Comparison of ENCODE assay signal across 8 cellular contexts in genomic region chr7:20219446-20220292, GRCh38. TPM values are rescaled to one million over a fixed set of nuclear protein-coding genes. Genes with fewer than 3 reads are reported as not detected.
DNase-seq lines count a peak whose midpoint lies in the region; ATAC-seq and TF ChIP-seq lines count a peak whose summit lies in the region.

No MANE protein-coding gene starts in this region.

- DNase-seq in DMS79 treated with DMSO at 0.1 percent for 48 hours (lab: John Stamatoyannopoulos, UW) (peak; percentile 97), OCI-M1 (lab: John Stamatoyannopoulos, UW) (peak; percentile 97), mesothelial cell of epicardium (ENCODE audit: low spot score in 2 of 2, unreplicated experiment in 2 of 2) (no peak), NCI-H1694 treated with DMSO at 0.1 percent for 48 hours (lab: John Stamatoyannopoulos, UW) (no peak), MG63 (no peak)
- peak in 1 of 3 experiments; percentile 5 for DNase-seq in effector memory CD8-positive, alpha-beta T cell

- ATAC-seq in GM19467 (IDR thresholded peaks at IDR 0.05; ENCODE audit: unreplicated experiment) (peak; percentile 76), HG03520 (IDR thresholded peaks at IDR 0.05; ENCODE audit: unreplicated experiment) (peak; percentile 72)
- ATAC-seq in effector memory CD8-positive, alpha-beta T cell (replicated peaks) = peak; percentile 63

- no peaks in the 10 kb centered on the region for H3K27me3 ChIP-seq in MG63

- H3K27me3 Mint-ChIP-seq in effector memory CD8-positive, alpha-beta T cell = no peaks in the 10 kb centered on the region
- H3K27me3 Mint-ChIP-seq in mesothelial cell of epicardium (ENCODE audit: low read depth) = no peaks in the 10 kb centered on the region

- H3K4me3 ChIP-seq in MG63 = no peak overlapping the region

- no peak for TF ChIP-seq CTCF in mesothelial cell of epicardium (IDR thresholded peaks at IDR 0.05; ENCODE audit: unreplicated experiment)

- peak overlapping the region; percentile 7 to 17 for H3K4me3 Mint-ChIP-seq in effector memory CD8-positive, alpha-beta T cell
- H3K4me3 Mint-ChIP-seq in mesothelial cell of epicardium = no peak overlapping the region

- H3K27ac Mint-ChIP-seq in effector memory CD8-positive, alpha-beta T cell = peak overlapping the region in 1 of 2 donors; percentile 59
- H3K27ac Mint-ChIP-seq in mesothelial cell of epicardium = peak overlapping the region; percentile 5

- H3K9me3 ChIP-seq in MG63 = no peaks in the 10 kb centered on the region

- H3K36me3 Mint-ChIP-seq in effector memory CD8-positive, alpha-beta T cell (ENCODE audit: insufficient read depth) = peaks cover 3% of the 10 kb centered on the region
- H3K36me3 Mint-ChIP-seq in mesothelial cell of epicardium = no peaks in the 10 kb centered on the region

- H3K4me1 Mint-ChIP-seq in effector memory CD8-positive, alpha-beta T cell (ENCODE audit: low read depth in 2 of 2) = peaks cover 0 to 9% of the 10 kb centered on the region in 2 donors
- peaks cover 23% of the 10 kb centered on the region for H3K4me1 Mint-ChIP-seq in mesothelial cell of epicardium

- peaks cover 1 to 11% of the 10 kb centered on the region in 2 donors for H3K9me3 Mint-ChIP-seq in effector memory CD8-positive, alpha-beta T cell
- no peaks in the 10 kb centered on the region for H3K9me3 Mint-ChIP-seq in mesothelial cell of epicardium

- no peaks in the 10 kb centered on the region for H3K36me3 ChIP-seq in MG63

RNA-seq across cellular contexts. Expression of gene MACC1, which starts 2.5 kb away (rescaled TPM):
- total RNA-seq in mesothelial cell of epicardium = 9.3 to 12.0 TPM (median 11.1 TPM) in 3 replicates
- not detected in 2 replicates for total RNA-seq in MG63 (2014; rRNA removed; shearing (Covaris generic); ENCODE audit: low replicate concordance)

Comparison
In these comparisons a context has a peak if more than half of its experiments do, and no peak if none do; other contexts are left out.
1. DNase-seq: peak in DMS79 treated with DMSO at 0.1 percent for 48 hours (single experiment) and OCI-M1 (single experiment); none in mesothelial cell of epicardium (0 of 2), NCI-H1694 treated with DMSO at 0.1 percent for 48 hours (single experiment) and MG63 (single experiment).
2. RNA of gene MACC1, which starts 2.5 kb away (total RNA-seq): 9.3 to 12.0 TPM in mesothelial cell of epicardium; not detected in MG63; every median in the first group is over 10 times any median in the second.
3. Peak in every context shown above with its lines, with median percentiles within 50 percentile points of each other: ATAC-seq.